ENCODE assay signal across 17 cellular contexts in genomic region chr2:81136296-81136695, GRCh38.
A peak's percentile ranks its signal among the peaks of the same experiment; 100 is the strongest.
DNase-seq lines count a peak whose midpoint lies in the region; ATAC-seq and TF ChIP-seq lines count a peak whose summit lies in the region.
"Had no signal": no experiment of that assay in that cellular context is flagged by ENCODE, and none has a peak within 500 bp of the region (broad histone marks: within the 10 kb centered on the region; RNA-seq: fewer than 3 reads in every experiment).

No MANE protein-coding gene starts in this region.

- no peak overlapping the region for H3K18ac ChIP-seq in mesenchymal stem cell (ENCODE audit: low read depth in 1 of 2, low read length in 2 of 2)

- H3K27ac ChIP-seq in dorsolateral prefrontal cortex (no peak overlapping the region), mesenchymal stem cell (ENCODE audit: low read length, poor library complexity, severe bottlenecking) (no peak overlapping the region)
- H3K27ac ChIP-seq: BLaER1 treated with 17β-estradiol and CSF1 and Interleukin-3, amounts not matched to agents 10 nM and 100 nM; C4-2B had no signal

- peaks cover 8% of the 10 kb centered on the region for H3K9me3 ChIP-seq in mesenchymal stem cell (ENCODE audit: control insufficient read depth, low read length)
- H3K9me3 ChIP-seq: BLaER1 treated with 17β-estradiol and CSF1 and Interleukin-3, amounts not matched to agents 10 nM and 100 nM; Caco-2 had no signal

- H3K9ac ChIP-seq in mesenchymal stem cell (ENCODE audit: low read length): no peak overlapping the region
- H3K9ac ChIP-seq: BLaER1 treated with 17β-estradiol and CSF1 and Interleukin-3, amounts not matched to agents 10 nM and 100 nM had no signal

- TF ChIP-seq CTCF in dorsolateral prefrontal cortex (IDR thresholded peaks at IDR 0.05 in 54 of 56, conservative IDR thresholded peaks at IDR 0.05 in 2 of 56; ENCODE audit: low read depth in 1 of 56, partially characterized antibody in 56 of 56): no peak

- intact Hi-C loops in dorsolateral prefrontal cortex (cut with DNase I): no loop called here

- ATAC-seq in GM19455 (IDR thresholded peaks at IDR 0.05; ENCODE audit: unreplicated experiment): no peak
- no peak for ATAC-seq in GM18519 (IDR thresholded peaks at IDR 0.05; ENCODE audit: low FRiP score, unreplicated experiment)
- ATAC-seq: CD8-positive, alpha-beta T cell; GM12878 had no signal

- H3K4me3 ChIP-seq in dorsolateral prefrontal cortex: no peak overlapping the region
- no peak overlapping the region for H3K4me3 ChIP-seq in mesenchymal stem cell (ENCODE audit: insufficient read depth in 1 of 2, low read depth in 1 of 2, low read length in 2 of 2)
- H3K4me3 ChIP-seq: BLaER1 treated with 17β-estradiol and CSF1 and Interleukin-3, amounts not matched to agents 10 nM and 100 nM; GM12878 had no signal

- no peak overlapping the region for H3K14ac ChIP-seq in mesenchymal stem cell (ENCODE audit: low read length in 2 of 2)

- H2BK12ac ChIP-seq in mesenchymal stem cell (ENCODE audit: low read length in 2 of 2): no peak overlapping the region

- H2AFZ ChIP-seq in mesenchymal stem cell (ENCODE audit: low read depth, low read length): no peak overlapping the region

- no peak overlapping the region for H4K8ac ChIP-seq in mesenchymal stem cell (ENCODE audit: low read length)

- DNase-seq in Ammon's horn (ENCODE audit: low spot score): peak; percentile 67
- DNase-seq in dorsolateral prefrontal cortex: peak in 7 of 10 donors; percentile 4 to 58 (median 51)
- no peak for DNase-seq in mesenchymal stem cell
- DNase-seq in GM03348 (ENCODE audit: low spot score): no peak
- DNase-seq: 8988T; ACHN; Caco-2; Calu3; CD4-positive, alpha-beta T cell; DMS79 treated with DMSO at 0.1 percent for 48 hours; GF-D8 had no signal

- H3K79me1 ChIP-seq in mesenchymal stem cell (replicated peaks; ENCODE audit: low read length, poor library complexity, severe bottlenecking): no peaks in the 10 kb centered on the region

- no peaks in the 10 kb centered on the region for H3K36me3 ChIP-seq in mesenchymal stem cell (ENCODE audit: control insufficient read depth in 1 of 2, insufficient read depth in 2 of 2, low read depth in 1 of 2, low read length in 2 of 2)
- H3K36me3 ChIP-seq: BLaER1 treated with 17β-estradiol and CSF1 and Interleukin-3, amounts not matched to agents 10 nM and 100 nM had no signal

- H2BK15ac ChIP-seq in mesenchymal stem cell (ENCODE audit: low read depth, poor library complexity, severe bottlenecking): peak overlapping the region; percentile 9

- no peak overlapping the region for H2BK120ac ChIP-seq in mesenchymal stem cell (ENCODE audit: low read depth, low read length)

- H3K27me3 ChIP-seq in dorsolateral prefrontal cortex (no peaks in the 10 kb centered on the region), mesenchymal stem cell (ENCODE audit: control insufficient read depth in 1 of 2, insufficient read depth in 1 of 2, low read length in 2 of 2) (no peaks in the 10 kb centered on the region)
- H3K27me3 ChIP-seq: BLaER1 treated with 17β-estradiol and CSF1 and Interleukin-3, amounts not matched to agents 10 nM and 100 nM had no signal

- H4K91ac ChIP-seq in mesenchymal stem cell (ENCODE audit: low read length): no peak overlapping the region

- no peak overlapping the region for H3K4ac ChIP-seq in mesenchymal stem cell (ENCODE audit: low read depth in 1 of 2, low read length in 2 of 2)

- H3K4me1 ChIP-seq in mesenchymal stem cell (ENCODE audit: control insufficient read depth, insufficient read depth, low read depth, low read length): no peaks in the 10 kb centered on the region
- H3K4me1 ChIP-seq: BLaER1 treated with 17β-estradiol and CSF1 and Interleukin-3, amounts not matched to agents 10 nM and 100 nM; Caco-2 had no signal

- H3K4me2 ChIP-seq in mesenchymal stem cell (ENCODE audit: low read length, poor library complexity, severe bottlenecking): no peak overlapping the region
- H3K4me2 ChIP-seq: BLaER1 treated with 17β-estradiol and CSF1 and Interleukin-3, amounts not matched to agents 10 nM and 100 nM had no signal

- no peak overlapping the region for H2BK5ac ChIP-seq in mesenchymal stem cell (ENCODE audit: low read depth, low read length, poor library complexity, severe bottlenecking)

- H2AK5ac ChIP-seq in mesenchymal stem cell (ENCODE audit: low read length, severe bottlenecking): no peak overlapping the region

- no peak overlapping the region for H3K23ac ChIP-seq in mesenchymal stem cell (ENCODE audit: low read length in 2 of 2)

Comparison
In these comparisons a context has a peak if more than half of its experiments do, and no peak if none do; other contexts are left out.
1. DNase-seq: peak in Ammon's horn (single experiment) and dorsolateral prefrontal cortex (7 of 10); none in mesenchymal stem cell (single experiment) and GM03348 (single experiment).